1 cellular context compared by ENCODE assay signal in the genomic region with DNA sequence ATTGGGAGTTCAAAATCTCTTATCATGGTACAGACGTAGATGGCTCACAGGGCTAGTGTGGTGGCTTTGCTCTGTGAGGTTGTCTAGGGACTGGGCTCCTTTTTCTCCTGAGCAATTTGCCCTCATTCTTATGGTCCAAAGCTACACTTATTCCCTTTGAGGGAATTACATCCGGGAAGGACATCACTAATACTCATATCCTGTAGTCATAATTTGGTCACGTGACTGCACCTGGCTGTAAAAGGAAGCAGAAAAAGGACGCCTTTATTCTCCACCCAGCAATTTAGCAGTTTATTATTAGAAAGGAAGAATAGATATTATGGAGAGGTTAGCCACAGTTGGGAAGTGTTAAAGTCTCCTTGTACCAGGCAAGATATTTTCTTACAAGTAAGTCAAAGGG.
TF ChIP-seq lines count a peak whose summit lies in the region.

No MANE protein-coding gene starts in this region.

TF ChIP-seq in K562, 482 proteins besides CTCF, POLR2A, EP300 and RAD21 (continued from another document):
- TF ChIP-seq, protein P1, sequence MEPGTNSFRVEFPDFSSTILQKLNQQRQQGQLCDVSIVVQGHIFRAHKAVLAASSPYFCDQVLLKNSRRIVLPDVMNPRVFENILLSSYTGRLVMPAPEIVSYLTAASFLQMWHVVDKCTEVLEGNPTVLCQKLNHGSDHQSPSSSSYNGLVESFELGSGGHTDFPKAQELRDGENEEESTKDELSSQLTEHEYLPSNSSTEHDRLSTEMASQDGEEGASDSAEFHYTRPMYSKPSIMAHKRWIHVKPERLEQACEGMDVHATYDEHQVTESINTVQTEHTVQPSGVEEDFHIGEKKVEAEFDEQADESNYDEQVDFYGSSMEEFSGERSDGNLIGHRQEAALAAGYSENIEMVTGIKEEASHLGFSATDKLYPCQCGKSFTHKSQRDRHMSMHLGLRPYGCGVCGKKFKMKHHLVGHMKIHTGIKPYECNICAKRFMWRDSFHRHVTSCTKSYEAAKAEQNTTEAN (CRISPR knock-in tag; IDR thresholded peaks at IDR 0.05): no peak
- TF ChIP-seq, protein P2, sequence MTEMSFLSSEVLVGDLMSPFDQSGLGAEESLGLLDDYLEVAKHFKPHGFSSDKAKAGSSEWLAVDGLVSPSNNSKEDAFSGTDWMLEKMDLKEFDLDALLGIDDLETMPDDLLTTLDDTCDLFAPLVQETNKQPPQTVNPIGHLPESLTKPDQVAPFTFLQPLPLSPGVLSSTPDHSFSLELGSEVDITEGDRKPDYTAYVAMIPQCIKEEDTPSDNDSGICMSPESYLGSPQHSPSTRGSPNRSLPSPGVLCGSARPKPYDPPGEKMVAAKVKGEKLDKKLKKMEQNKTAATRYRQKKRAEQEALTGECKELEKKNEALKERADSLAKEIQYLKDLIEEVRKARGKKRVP (CRISPR knock-in tag; IDR thresholded peaks at IDR 0.05): no peak
- TF ChIP-seq BDP1 (IDR thresholded peaks at IDR 0.05; ENCODE audit: insufficient read depth, insufficient read length) (no peak), BRF1 (IDR thresholded peaks at IDR 0.05; ENCODE audit: borderline replicate concordance, extremely low read depth, insufficient read length) (no peak), ELF1 (tag; IDR thresholded peaks at IDR 0.05) (no peak), RAD51 (IDR thresholded peaks at IDR 0.05; ENCODE audit: borderline replicate concordance, low read depth) (peak; percentile 74), TOE1 (IDR thresholded peaks at IDR 0.05; ENCODE audit: borderline replicate concordance) (peak; percentile 64; the same call in 1 of the 2 replicates), TOE1 (CRISPR knock-in tag; IDR thresholded peaks at IDR 0.05; ENCODE audit: borderline replicate concordance, low read depth) (no peak), HLTF (IDR thresholded peaks at IDR 0.05) (no peak), KLF6 (CRISPR knock-in tag; IDR thresholded peaks at IDR 0.05; ENCODE audit: borderline replicate concordance) (no peak), MAZ (CRISPR knock-in tag; conservative IDR thresholded peaks at IDR 0.05 in 1 of 2, IDR thresholded peaks at IDR 0.05 in 1 of 2) (no peak), CBFA2T2 (conservative IDR thresholded peaks at IDR 0.05) (peak; percentile 38; the same call in 1 of the 2 replicates), MTA3 (IDR thresholded peaks at IDR 0.05; ENCODE audit: borderline replicate concordance) (no peak), STAT5B (CRISPR knock-in tag; IDR thresholded peaks at IDR 0.05) (no peak), ZNF41 (CRISPR knock-in tag; conservative IDR thresholded peaks at IDR 0.05) (no peak), HMGN3 (IDR thresholded peaks at IDR 0.05; ENCODE audit: borderline replicate concordance, extremely low read depth, insufficient read length, low read depth, low read length) (no peak), KAT7 (CRISPR knock-in tag; IDR thresholded peaks at IDR 0.05; ENCODE audit: borderline replicate concordance) (no peak), SRSF7 (optimal IDR thresholded peaks at IDR 0.05; ENCODE audit: low read depth, low read length) (no peak), MTA2 (IDR thresholded peaks at IDR 0.05; ENCODE audit: low read depth) (no peak), FUS (optimal IDR thresholded peaks at IDR 0.05; ENCODE audit: low read depth, low read length) (no peak)
- TF ChIP-seq, protein P3, sequence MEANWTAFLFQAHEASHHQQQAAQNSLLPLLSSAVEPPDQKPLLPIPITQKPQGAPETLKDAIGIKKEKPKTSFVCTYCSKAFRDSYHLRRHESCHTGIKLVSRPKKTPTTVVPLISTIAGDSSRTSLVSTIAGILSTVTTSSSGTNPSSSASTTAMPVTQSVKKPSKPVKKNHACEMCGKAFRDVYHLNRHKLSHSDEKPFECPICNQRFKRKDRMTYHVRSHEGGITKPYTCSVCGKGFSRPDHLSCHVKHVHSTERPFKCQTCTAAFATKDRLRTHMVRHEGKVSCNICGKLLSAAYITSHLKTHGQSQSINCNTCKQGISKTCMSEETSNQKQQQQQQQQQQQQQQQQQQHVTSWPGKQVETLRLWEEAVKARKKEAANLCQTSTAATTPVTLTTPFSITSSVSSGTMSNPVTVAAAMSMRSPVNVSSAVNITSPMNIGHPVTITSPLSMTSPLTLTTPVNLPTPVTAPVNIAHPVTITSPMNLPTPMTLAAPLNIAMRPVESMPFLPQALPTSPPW (CRISPR knock-in tag; IDR thresholded peaks at IDR 0.05): no peak
- TF ChIP-seq, protein P4, sequence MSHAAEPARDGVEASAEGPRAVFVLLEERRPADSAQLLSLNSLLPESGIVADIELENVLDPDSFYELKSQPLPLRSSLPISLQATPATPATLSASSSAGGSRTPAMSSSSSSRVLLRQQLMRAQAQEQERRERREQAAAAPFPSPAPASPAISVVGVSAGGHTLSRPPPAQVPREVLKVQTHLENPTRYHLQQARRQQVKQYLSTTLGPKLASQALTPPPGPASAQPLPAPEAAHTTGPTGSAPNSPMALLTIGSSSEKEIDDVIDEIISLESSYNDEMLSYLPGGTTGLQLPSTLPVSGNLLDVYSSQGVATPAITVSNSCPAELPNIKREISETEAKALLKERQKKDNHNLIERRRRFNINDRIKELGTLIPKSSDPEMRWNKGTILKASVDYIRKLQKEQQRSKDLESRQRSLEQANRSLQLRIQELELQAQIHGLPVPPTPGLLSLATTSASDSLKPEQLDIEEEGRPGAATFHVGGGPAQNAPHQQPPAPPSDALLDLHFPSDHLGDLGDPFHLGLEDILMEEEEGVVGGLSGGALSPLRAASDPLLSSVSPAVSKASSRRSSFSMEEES (CRISPR knock-in tag; IDR thresholded peaks at IDR 0.05): peak; percentile 85
- TF ChIP-seq, protein P5, sequence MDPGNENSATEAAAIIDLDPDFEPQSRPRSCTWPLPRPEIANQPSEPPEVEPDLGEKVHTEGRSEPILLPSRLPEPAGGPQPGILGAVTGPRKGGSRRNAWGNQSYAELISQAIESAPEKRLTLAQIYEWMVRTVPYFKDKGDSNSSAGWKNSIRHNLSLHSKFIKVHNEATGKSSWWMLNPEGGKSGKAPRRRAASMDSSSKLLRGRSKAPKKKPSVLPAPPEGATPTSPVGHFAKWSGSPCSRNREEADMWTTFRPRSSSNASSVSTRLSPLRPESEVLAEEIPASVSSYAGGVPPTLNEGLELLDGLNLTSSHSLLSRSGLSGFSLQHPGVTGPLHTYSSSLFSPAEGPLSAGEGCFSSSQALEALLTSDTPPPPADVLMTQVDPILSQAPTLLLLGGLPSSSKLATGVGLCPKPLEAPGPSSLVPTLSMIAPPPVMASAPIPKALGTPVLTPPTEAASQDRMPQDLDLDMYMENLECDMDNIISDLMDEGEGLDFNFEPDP (CRISPR knock-in tag; IDR thresholded peaks at IDR 0.05): no peak
- TF ChIP-seq, protein P6, sequence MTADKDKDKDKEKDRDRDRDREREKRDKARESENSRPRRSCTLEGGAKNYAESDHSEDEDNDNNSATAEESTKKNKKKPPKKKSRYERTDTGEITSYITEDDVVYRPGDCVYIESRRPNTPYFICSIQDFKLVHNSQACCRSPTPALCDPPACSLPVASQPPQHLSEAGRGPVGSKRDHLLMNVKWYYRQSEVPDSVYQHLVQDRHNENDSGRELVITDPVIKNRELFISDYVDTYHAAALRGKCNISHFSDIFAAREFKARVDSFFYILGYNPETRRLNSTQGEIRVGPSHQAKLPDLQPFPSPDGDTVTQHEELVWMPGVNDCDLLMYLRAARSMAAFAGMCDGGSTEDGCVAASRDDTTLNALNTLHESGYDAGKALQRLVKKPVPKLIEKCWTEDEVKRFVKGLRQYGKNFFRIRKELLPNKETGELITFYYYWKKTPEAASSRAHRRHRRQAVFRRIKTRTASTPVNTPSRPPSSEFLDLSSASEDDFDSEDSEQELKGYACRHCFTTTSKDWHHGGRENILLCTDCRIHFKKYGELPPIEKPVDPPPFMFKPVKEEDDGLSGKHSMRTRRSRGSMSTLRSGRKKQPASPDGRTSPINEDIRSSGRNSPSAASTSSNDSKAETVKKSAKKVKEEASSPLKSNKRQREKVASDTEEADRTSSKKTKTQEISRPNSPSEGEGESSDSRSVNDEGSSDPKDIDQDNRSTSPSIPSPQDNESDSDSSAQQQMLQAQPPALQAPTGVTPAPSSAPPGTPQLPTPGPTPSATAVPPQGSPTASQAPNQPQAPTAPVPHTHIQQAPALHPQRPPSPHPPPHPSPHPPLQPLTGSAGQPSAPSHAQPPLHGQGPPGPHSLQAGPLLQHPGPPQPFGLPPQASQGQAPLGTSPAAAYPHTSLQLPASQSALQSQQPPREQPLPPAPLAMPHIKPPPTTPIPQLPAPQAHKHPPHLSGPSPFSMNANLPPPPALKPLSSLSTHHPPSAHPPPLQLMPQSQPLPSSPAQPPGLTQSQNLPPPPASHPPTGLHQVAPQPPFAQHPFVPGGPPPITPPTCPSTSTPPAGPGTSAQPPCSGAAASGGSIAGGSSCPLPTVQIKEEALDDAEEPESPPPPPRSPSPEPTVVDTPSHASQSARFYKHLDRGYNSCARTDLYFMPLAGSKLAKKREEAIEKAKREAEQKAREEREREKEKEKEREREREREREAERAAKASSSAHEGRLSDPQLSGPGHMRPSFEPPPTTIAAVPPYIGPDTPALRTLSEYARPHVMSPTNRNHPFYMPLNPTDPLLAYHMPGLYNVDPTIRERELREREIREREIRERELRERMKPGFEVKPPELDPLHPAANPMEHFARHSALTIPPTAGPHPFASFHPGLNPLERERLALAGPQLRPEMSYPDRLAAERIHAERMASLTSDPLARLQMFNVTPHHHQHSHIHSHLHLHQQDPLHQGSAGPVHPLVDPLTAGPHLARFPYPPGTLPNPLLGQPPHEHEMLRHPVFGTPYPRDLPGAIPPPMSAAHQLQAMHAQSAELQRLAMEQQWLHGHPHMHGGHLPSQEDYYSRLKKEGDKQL (CRISPR knock-in tag; IDR thresholded peaks at IDR 0.05; ENCODE audit: borderline replicate concordance): no peak
